In the genomic region with DNA sequence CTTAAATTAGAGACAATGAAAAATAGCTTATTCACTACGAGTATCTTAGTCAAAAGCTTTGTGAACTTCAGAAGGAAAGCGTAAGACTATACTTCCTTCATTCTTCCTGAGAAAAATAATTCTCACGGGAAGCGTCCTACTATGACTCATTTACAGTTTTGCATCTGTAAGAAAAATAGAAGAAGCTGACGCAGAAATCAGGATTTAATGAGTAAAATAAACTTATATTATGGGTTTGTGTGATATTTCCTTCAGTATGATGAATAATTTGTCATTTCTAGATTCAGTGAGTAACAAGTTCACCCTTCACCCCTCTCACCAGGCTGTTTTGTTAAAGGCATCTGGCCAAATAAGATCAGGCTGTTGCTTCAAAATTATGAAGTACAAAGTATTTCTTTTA, we compare ENCODE assay signal across 18 cellular contexts. TPM values are rescaled to one million over a fixed set of nuclear protein-coding genes. Genes with fewer than 3 reads are reported as not detected.
DNase-seq lines count a peak whose midpoint lies in the region; ATAC-seq and TF ChIP-seq lines count a peak whose summit lies in the region.
"Had no signal": no experiment of that assay in that cellular context is flagged by ENCODE, and none has a peak within 500 bp of the region (broad histone marks: within the 10 kb centered on the region; RNA-seq: fewer than 3 reads in every experiment).

No MANE protein-coding gene starts in this region.

- H3K4me1 ChIP-seq in heart left ventricle (peaks cover 0 to 19% (median 5%) of the 10 kb centered on the region in 12 donors), tibial artery (peaks cover 0 to 30% (median 7%) of the 10 kb centered on the region in 4 donors)
- H3K4me1 ChIP-seq: breast epithelium, right lobe of liver had no signal

- H3K36me3 ChIP-seq in heart left ventricle (no peaks in the 10 kb centered on the region), tibial artery (no peaks in the 10 kb centered on the region)
- H3K36me3 ChIP-seq: breast epithelium, right lobe of liver had no signal

- H3K4me3 ChIP-seq in heart left ventricle, result no peak overlapping the region
- H3K4me3 ChIP-seq in cardiac fibroblast (replicated peaks in 1 of 2; ENCODE audit: low read depth in 2 of 2, low read length in 2 of 2), result no peak overlapping the region
- no peak overlapping the region for H3K4me3 ChIP-seq in tibial artery
- H3K4me3 ChIP-seq: breast epithelium, hepatocyte, right lobe of liver had no signal

- DNase-seq in heart left ventricle (no peak), cardiac septum (ENCODE audit: low spot score) (no peak), cardiac fibroblast (ENCODE audit: low read depth in 2 of 2) (peak; percentile 80 to 95), hepatic stellate cell (ENCODE audit: low spot score) (peak; percentile 41), tibial artery (no peak), HT-29 (ENCODE audit: low spot score) (no peak)
- DNase-seq in stimulated activated naive CD4-positive, alpha-beta T cell (lab: John Stamatoyannopoulos, UW), result no peak
- DNase-seq: ACHN; activated CD8-positive, alpha-beta T cell treated with anti-CD3 and anti-CD28 coated beads for 36 hours; H7; natural killer cell; NCI-H1105; NCI-H2227 treated with DMSO at 0.1 percent for 48 hours; right lobe of liver; stimulated activated naive CD4-positive, alpha-beta T cell treated with Interleukin-2 at 50 U/mL for 16 hours had no signal

- ATAC-seq in heart left ventricle, result peak in 2 of 4 donors; percentile 50 to 77
- no peak for ATAC-seq in HG03571 (IDR thresholded peaks at IDR 0.05; ENCODE audit: unreplicated experiment)
- ATAC-seq: activated CD8-positive, alpha-beta T cell treated with anti-CD3 and anti-CD28 coated beads for 36 hours; natural killer cell; right lobe of liver had no signal

- 40 to 54% (median 46%) methylated on average over 5 of the region's 5 CpGs for WGBS in heart left ventricle, 4 donors

- no peak for TF ChIP-seq CTCF in heart left ventricle (IDR thresholded peaks at IDR 0.05)
- TF ChIP-seq CTCF in cardiac fibroblast (IDR thresholded peaks at IDR 0.05; ENCODE audit: low read depth, low read length), result no peak
- TF ChIP-seq CTCF in tibial artery (IDR thresholded peaks at IDR 0.05), result no peak

- H3K27me3 ChIP-seq in heart left ventricle (no peaks in the 10 kb centered on the region), tibial artery (no peaks in the 10 kb centered on the region)
- H3K27me3 ChIP-seq: breast epithelium, hepatocyte, right lobe of liver had no signal

- TF ChIP-seq POLR2A in heart left ventricle (IDR thresholded peaks at IDR 0.05), result no peak

- H3K9me3 ChIP-seq in heart left ventricle (peaks cover 0 to 11% (median 0%) of the 10 kb centered on the region in 12 donors), tibial artery (no peaks in the 10 kb centered on the region)
- H3K9me3 ChIP-seq: breast epithelium, right lobe of liver had no signal

- intact Hi-C loops in heart left ventricle (cut with DNase I) (no loop called here), cardiac septum (cut with DNase I) (no loop called here), tibial artery (cut with DNase I; ENCODE audit: low total_unique reads) (no loop called here)

- H3K27ac ChIP-seq in heart left ventricle (peak overlapping the region in 7 of 12 donors; percentile 14 to 62 (median 46)), tibial artery (peak overlapping the region; percentile 58 to 71)
- H3K27ac ChIP-seq: breast epithelium, hepatocyte, right lobe of liver had no signal

RNA-seq across cellular contexts. Expression of gene PDE3A, which starts 17.8 kb away (rescaled TPM):
- total RNA-seq in heart left ventricle (100 to 1,000 TPM; 129 to 295 (median 214) TPM), cardiac septum (132 TPM)
- polyA plus RNA-seq in heart left ventricle, result 10 to 100 TPM; 44.5 to 46.7 TPM
- total RNA-seq in HT-29 (2014; rRNA removed; shearing (Covaris generic)), result not detected in 2 replicates
- total RNA-seq: activated CD8-positive, alpha-beta T cell treated with anti-CD3 and anti-CD28 coated beads for 36 hours had no signal

Comparison
In these comparisons a context has a peak if more than half of its experiments do, and no peak if none do; other contexts are left out.
1. DNase-seq: peak in cardiac fibroblast (2 of 2) and hepatic stellate cell (single experiment); none in heart left ventricle (0 of 5), cardiac septum (single experiment), tibial artery (0 of 2), HT-29 (single experiment) and stimulated activated naive CD4-positive, alpha-beta T cell (0 of 6).
2. RNA of gene PDE3A, which starts 17.8 kb away (total RNA-seq): 129 to 295 TPM in heart left ventricle and 132 TPM in cardiac septum (single experiment); not detected in HT-29; every median in the first group is over 100 times any median in the second.